9 cellular contexts compared by ENCODE assay signal in the genomic region with DNA sequence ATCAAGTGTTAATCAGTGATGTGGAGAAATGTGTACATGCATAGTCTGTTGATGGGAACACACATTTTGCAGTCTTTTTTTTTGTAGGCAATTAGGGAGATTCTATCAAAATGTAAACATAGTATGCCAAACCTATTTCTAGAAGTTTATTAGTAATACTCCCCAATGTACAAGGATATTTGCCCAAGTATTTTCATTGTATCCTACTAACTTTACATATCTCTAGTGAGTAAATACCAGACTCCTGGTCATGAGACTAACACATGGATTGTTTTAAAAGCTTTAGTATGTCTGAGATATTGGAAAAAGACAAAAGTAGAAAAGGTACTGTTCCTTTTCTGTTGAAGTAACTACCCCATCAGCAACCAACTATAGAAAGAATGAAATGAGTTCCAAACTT.
"Had no signal": no experiment of that assay in that cellular context is flagged by ENCODE, and none has a peak within 500 bp of the region (broad histone marks: within the 10 kb centered on the region; RNA-seq: fewer than 3 reads in every experiment).

No MANE protein-coding gene starts in this region.

- H3K27ac Mint-ChIP-seq: GM23338, H9, HFFc6 had no signal

- H3K27ac ChIP-seq: GM23248 had no signal

- H3K4me3 Mint-ChIP-seq: GM23338, H9, HFFc6 had no signal

- H3K4me3 ChIP-seq: GM23248, GM23338, HAP-1 had no signal

- H3K9me3 Mint-ChIP-seq: HFFc6 had no signal

- H3K9me3 ChIP-seq: HAP-1 had no signal

- DNase-seq: GM23248, GOT3, H7, H9, HCEC 1CT, HFFc6 had no signal

- ATAC-seq: GM23338, HCT116 had no signal

- H3K4me1 ChIP-seq: HAP-1 had no signal

- H3K36me3 ChIP-seq: HAP-1 had no signal
